In the genomic region with DNA sequence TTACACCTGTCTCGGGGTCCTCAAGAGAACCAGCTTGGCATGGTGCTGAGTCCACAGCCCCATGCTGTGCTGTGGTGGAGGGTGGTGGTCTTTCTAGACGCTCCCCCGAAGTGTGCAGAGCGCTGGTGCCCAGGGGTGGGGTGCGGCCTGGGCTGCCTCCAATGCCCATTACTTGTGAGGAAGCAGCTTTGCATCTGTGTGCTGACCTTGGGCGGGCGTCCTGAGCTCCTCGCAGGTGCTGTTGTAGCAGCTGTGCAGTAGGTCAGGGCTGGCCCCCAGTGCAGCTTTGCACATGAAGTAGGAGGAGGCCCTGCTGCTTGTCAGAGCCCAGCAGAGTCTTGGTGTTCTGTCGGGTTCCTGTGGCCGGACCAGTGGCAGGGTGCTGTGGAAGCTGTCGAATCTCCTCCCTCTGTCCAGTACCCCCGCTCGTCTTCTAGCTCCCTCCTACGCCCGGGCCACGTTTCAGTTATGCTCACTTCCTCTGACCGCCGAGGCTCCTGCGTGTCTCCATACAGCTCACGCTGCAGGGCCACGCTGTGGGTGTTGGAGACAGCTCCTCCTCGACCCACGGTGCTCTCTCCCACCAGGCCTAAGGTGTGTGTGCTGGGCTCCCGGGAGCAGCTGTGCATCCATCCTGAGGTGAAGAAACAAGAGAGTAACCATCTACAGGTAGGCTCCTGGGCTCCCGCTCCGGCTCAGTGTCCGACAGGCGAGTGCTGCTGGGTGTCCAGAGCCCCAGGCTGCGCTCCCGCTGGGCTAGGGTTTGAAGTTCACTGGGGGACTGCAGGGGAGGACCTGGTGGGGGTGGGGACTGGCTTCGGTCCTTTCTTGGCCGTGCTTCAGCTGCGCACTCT, we compare ENCODE assay signal across 25 cellular contexts. TPM values are rescaled to one million over a fixed set of nuclear protein-coding genes. Genes with fewer than 3 reads are reported as not detected.
"Had no signal": no experiment of that assay in that cellular context is flagged by ENCODE, and none has a peak within 500 bp of the region (broad histone marks: within the 10 kb centered on the region; RNA-seq: fewer than 3 reads in every experiment).

No MANE protein-coding gene starts in this region.

- H3K27ac Mint-ChIP-seq: activated CD4-positive, alpha-beta T cell treated with anti-CD3 and anti-CD28 coated beads, Interleukin-2, amount 10 ng/mL, durations not matched to agents 24 days and 14 days; activated CD8-positive, alpha-beta memory T cell treated with anti-CD3 and anti-CD28 coated beads, Interleukin-2, amount 10 ng/mL, durations not matched to agents 7 days and 5 days; activated naive CD8-positive, alpha-beta T cell treated with anti-CD3 and anti-CD28 coated beads for 36 hours; activated T-cell treated with anti-CD3 and anti-CD28 coated beads, Interleukin-2, amount 50 U/mL, for 24 hours; activated T-helper 1 cell treated with anti-CD3 and anti-CD28 coated beads, Interleukin-12 subunit alpha, Interleukin-12 subunit beta, Interleukin-2, Interleukin-4 antibody, amounts not matched to agents 30 ng/mL and 10 ng/mL and 1 ng/mL, durations not matched to agents 14 hours and 24 hours and 36 hours; T-helper 17 cell; WTC11 had no signal

- H3K4me3 ChIP-seq: adrenal gland had no signal

- H3K27me3 ChIP-seq: adrenal gland had no signal

- H3K27ac ChIP-seq: adrenal gland had no signal

- DNase-seq: activated CD4-positive, alpha-beta T cell treated with anti-CD3 and anti-CD28 coated beads for 1 hour; activated CD4-positive, alpha-beta T cell treated with anti-CD3 and anti-CD28 coated beads, Interleukin-2, amount 10 ng/mL, durations not matched to agents 24 days and 14 days; activated CD4-positive, alpha-beta T cell treated with anti-CD3 and anti-CD28 coated beads, Interleukin-2, amount 50 U/mL, for 48 hours; activated CD8-positive, alpha-beta memory T cell treated with anti-CD3 and anti-CD28 coated beads, Interleukin-2, amount 10 ng/mL, durations not matched to agents 7 days and 5 days; activated effector memory CD4-positive, alpha-beta T cell treated with Interleukin-2 at 50 U/mL for 16 hours; activated naive CD4-positive, alpha-beta T cell treated with Interleukin-2 at 50 U/mL for 16 hours; activated naive CD8-positive, alpha-beta T cell treated with anti-CD3 and anti-CD28 coated beads for 36 hours; activated T-cell treated with anti-CD3 and anti-CD28 coated beads, Interleukin-2, amount 50 U/mL, for 24 hours; adrenal gland; anterior cingulate cortex; Kasumi-1; KBM-7; NCI-H1105 treated with DMSO at 0.1 percent for 48 hours; NCI-H1436 treated with DMSO at 0.1 percent for 48 hours; NCI-H187; NCI-H2081; NCI-H446; NCI-H524; PC-3; SIG-M5; T-helper 17 cell; T-helper 9 cell had no signal

- ATAC-seq: activated CD8-positive, alpha-beta memory T cell treated with anti-CD3 and anti-CD28 coated beads, Interleukin-2, amount 10 ng/mL, durations not matched to agents 7 days and 5 days; PC-3; T-helper 17 cell; WTC11 had no signal

- H3K27me3 Mint-ChIP-seq: activated CD4-positive, alpha-beta T cell treated with anti-CD3 and anti-CD28 coated beads, Interleukin-2, amount 10 ng/mL, durations not matched to agents 24 days and 14 days; activated CD8-positive, alpha-beta memory T cell treated with anti-CD3 and anti-CD28 coated beads, Interleukin-2, amount 10 ng/mL, durations not matched to agents 7 days and 5 days; activated naive CD8-positive, alpha-beta T cell treated with anti-CD3 and anti-CD28 coated beads for 36 hours; activated T-cell treated with anti-CD3 and anti-CD28 coated beads, Interleukin-2, amount 50 U/mL, for 24 hours; T-helper 17 cell had no signal

- H3K9me3 ChIP-seq: adrenal gland had no signal

- H3K9me3 Mint-ChIP-seq: activated CD4-positive, alpha-beta T cell treated with anti-CD3 and anti-CD28 coated beads, Interleukin-2, amount 10 ng/mL, durations not matched to agents 24 days and 14 days; activated naive CD8-positive, alpha-beta T cell treated with anti-CD3 and anti-CD28 coated beads for 36 hours; activated T-cell treated with anti-CD3 and anti-CD28 coated beads, Interleukin-2, amount 50 U/mL, for 24 hours; activated T-helper 1 cell treated with anti-CD3 and anti-CD28 coated beads, Interleukin-12 subunit alpha, Interleukin-12 subunit beta, Interleukin-2, Interleukin-4 antibody, amounts not matched to agents 30 ng/mL and 10 ng/mL and 1 ng/mL, durations not matched to agents 14 hours and 24 hours and 36 hours; WTC11 had no signal

- H3K4me3 Mint-ChIP-seq: activated CD4-positive, alpha-beta T cell treated with anti-CD3 and anti-CD28 coated beads, Interleukin-2, amount 10 ng/mL, durations not matched to agents 24 days and 14 days; activated CD8-positive, alpha-beta memory T cell treated with anti-CD3 and anti-CD28 coated beads, Interleukin-2, amount 10 ng/mL, durations not matched to agents 7 days and 5 days; activated naive CD8-positive, alpha-beta T cell treated with anti-CD3 and anti-CD28 coated beads for 36 hours; activated T-cell treated with anti-CD3 and anti-CD28 coated beads, Interleukin-2, amount 50 U/mL, for 24 hours; activated T-helper 1 cell treated with anti-CD3 and anti-CD28 coated beads, Interleukin-12 subunit alpha, Interleukin-12 subunit beta, Interleukin-2, Interleukin-4 antibody, amounts not matched to agents 30 ng/mL and 10 ng/mL and 1 ng/mL, durations not matched to agents 14 hours and 24 hours and 36 hours; T-helper 17 cell; WTC11 had no signal

RNA-seq across cellular contexts. Expression of gene TNFRSF6B, which starts 34.3 kb away (rescaled TPM):
- total RNA-seq: activated CD4-positive, alpha-beta T cell treated with anti-CD3 and anti-CD28 coated beads, Interleukin-2, amount 10 ng/mL, durations not matched to agents 24 days and 14 days; activated CD8-positive, alpha-beta memory T cell treated with anti-CD3 and anti-CD28 coated beads, Interleukin-2, amount 10 ng/mL, durations not matched to agents 7 days and 5 days; activated naive CD8-positive, alpha-beta T cell treated with anti-CD3 and anti-CD28 coated beads for 36 hours; activated T-helper 1 cell treated with anti-CD3 and anti-CD28 coated beads, Interleukin-12 subunit alpha, Interleukin-12 subunit beta, Interleukin-2, Interleukin-4 antibody, amounts not matched to agents 30 ng/mL and 10 ng/mL and 1 ng/mL, durations not matched to agents 14 hours and 24 hours and 36 hours; cardiac septum; T-helper 17 cell; WTC11 had no signal
